ENCODE assay signal across 11 cellular contexts in genomic region chr10:29948971-29949370, GRCh38.
DNase-seq lines count a peak whose midpoint lies in the region; ATAC-seq and TF ChIP-seq lines count a peak whose summit lies in the region.
"Had no signal": no experiment of that assay in that cellular context is flagged by ENCODE, and none has a peak within 500 bp of the region (broad histone marks: within the 10 kb centered on the region; RNA-seq: fewer than 3 reads in every experiment).

No MANE protein-coding gene starts in this region.

- H3K27me3 Mint-ChIP-seq in CD14-positive monocyte (ENCODE audit: low read depth in 3 of 3) = peaks cover 0 to 1% (median 0%) of the 10 kb centered on the region in 3 donors
- H3K27me3 Mint-ChIP-seq: dendritic cell treated with granulocyte-macrophage colony-stimulating factor and Interleukin-4, amounts not matched to agents 40 ng/mL and 50 ng/mL, for 4 days had no signal

- intact Hi-C loops in colonic mucosa (cut with DNase I) (no loop called here), prostate gland (cut with DNase I) (no loop called here), CD14-positive monocyte (cut with micrococcal nuclease) (no loop called here)

- H3K4me3 Mint-ChIP-seq in CD14-positive monocyte = no peak overlapping the region
- H3K4me3 Mint-ChIP-seq: dendritic cell treated with granulocyte-macrophage colony-stimulating factor and Interleukin-4, amounts not matched to agents 40 ng/mL and 50 ng/mL, for 4 days had no signal

- H3K9me3 ChIP-seq in colonic mucosa = no peaks in the 10 kb centered on the region
- H3K9me3 ChIP-seq in prostate gland = no peaks in the 10 kb centered on the region

- no peaks in the 10 kb centered on the region for H3K36me3 Mint-ChIP-seq in CD14-positive monocyte

- DNase-seq in NCI-H1105 treated with DMSO at 0.1 percent for 48 hours (lab: John Stamatoyannopoulos, UW) (peak; percentile 24), colonic mucosa (no peak), prostate gland (ENCODE audit: low spot score) (peak; percentile 63), CD14-positive monocyte (ENCODE audit: low spot score) (no peak), C1 segment of cervical spinal cord (lab: John Stamatoyannopoulos, UW) (no peak), T-helper 9 cell (no peak), SW480 (ENCODE audit: low spot score) (no peak)
- DNase-seq: NCI-H774 had no signal

- no peak for TF ChIP-seq POLR2A in prostate gland (IDR thresholded peaks at IDR 0.05)

- H3K4me3 ChIP-seq in colonic mucosa (no peak overlapping the region), prostate gland (no peak overlapping the region)
- H3K4me3 ChIP-seq: lung had no signal

- peak overlapping the region; percentile 36 for H3K27ac ChIP-seq in colonic mucosa
- peak overlapping the region; percentile 74 to 77 for H3K27ac ChIP-seq in prostate gland

- H3K9ac ChIP-seq in colonic mucosa (ENCODE audit: low read depth in 2 of 2, low read length in 2 of 2) = no peak overlapping the region

- H3K4me1 Mint-ChIP-seq in CD14-positive monocyte = peaks cover 2% of the 10 kb centered on the region

- H3K27ac Mint-ChIP-seq in CD14-positive monocyte = no peak overlapping the region
- H3K27ac Mint-ChIP-seq: dendritic cell treated with granulocyte-macrophage colony-stimulating factor and Interleukin-4, amounts not matched to agents 40 ng/mL and 50 ng/mL, for 4 days had no signal

- H3K36me3 ChIP-seq in colonic mucosa = no peaks in the 10 kb centered on the region
- no peaks in the 10 kb centered on the region for H3K36me3 ChIP-seq in prostate gland

- peaks cover 0 to 2% (median 0%) of the 10 kb centered on the region in 7 donors for H3K9me3 Mint-ChIP-seq in CD14-positive monocyte
- H3K9me3 Mint-ChIP-seq: dendritic cell treated with granulocyte-macrophage colony-stimulating factor and Interleukin-4, amounts not matched to agents 40 ng/mL and 50 ng/mL, for 4 days had no signal

- H3K27me3 ChIP-seq in colonic mucosa (no peaks in the 10 kb centered on the region), prostate gland (replicated peaks; ENCODE audit: insufficient read depth) (no peaks in the 10 kb centered on the region)

- peak; percentile 68 for ATAC-seq in GM18498 (IDR thresholded peaks at IDR 0.05; ENCODE audit: unreplicated experiment)

- TF ChIP-seq CTCF in colonic mucosa (IDR thresholded peaks at IDR 0.05) = no peak
- TF ChIP-seq CTCF in prostate gland (IDR thresholded peaks at IDR 0.05) = no peak
- TF ChIP-seq CTCF in CD14-positive monocyte (IDR thresholded peaks at IDR 0.05) = no peak

- H3K4me1 ChIP-seq in colonic mucosa (no peaks in the 10 kb centered on the region), prostate gland (replicated peaks) (no peaks in the 10 kb centered on the region)

- WGBS in prostate gland = 39% methylated on average over 5 of the region's 5 CpGs

Comparison
In these comparisons a context has a peak if more than half of its experiments do, and no peak if none do; other contexts are left out.
1. DNase-seq: peak in NCI-H1105 treated with DMSO at 0.1 percent for 48 hours (single experiment) and prostate gland (single experiment); none in colonic mucosa (single experiment), CD14-positive monocyte (single experiment), C1 segment of cervical spinal cord (0 of 14), T-helper 9 cell (single experiment) and SW480 (single experiment).